ENCODE assay signal across 26 cellular contexts in genomic region chr2:197870137-197870536, GRCh38.
A peak's percentile ranks its signal among the peaks of the same experiment; 100 is the strongest.
DNase-seq lines count a peak whose midpoint lies in the region; ATAC-seq lines count a peak whose summit lies in the region.
"Had no signal": no experiment of that assay in that cellular context is flagged by ENCODE, and none has a peak within 500 bp of the region (broad histone marks: within the 10 kb centered on the region; RNA-seq: fewer than 3 reads in every experiment).

No MANE protein-coding gene starts in this region.

- POLR2A ChIA-PET in activated CD4-positive, alpha-beta memory T cell treated with anti-CD3 and anti-CD28 coated beads for 36 hours (lab: Charles Lee) = interaction anchor here (1.0 kb wide), 1 partner anchor 32 kb away, joined by 3 read pairs; no protein-coding TSS in a partner anchor

- CTCF ChIA-PET in activated naive CD4-positive, alpha-beta T cell treated with anti-CD3 and anti-CD28 coated beads, Interleukin-2, amount 10 ng/mL, durations not matched to agents 7 days and 5 days (lab: Charles Lee) = interaction anchor here (1.3 kb wide), 1 partner anchor 18 kb away, joined by 4 read pairs; no protein-coding TSS in a partner anchor
- CTCF ChIA-PET in activated CD4-positive, alpha-beta memory T cell treated with anti-CD3 and anti-CD28 coated beads for 36 hours (lab: Charles Lee) = interaction anchor here (1.4 kb wide), 1 partner anchor 57 kb away, joined by 3 read pairs; no protein-coding TSS in a partner anchor

- H3K4me3 ChIP-seq in effector memory CD4-positive, alpha-beta T cell (ENCODE audit: insufficient read depth, low read depth, low read length, poor library complexity, severe bottlenecking) = no peak overlapping the region
- no peak overlapping the region for H3K4me3 ChIP-seq in thymus (ENCODE audit: low read length)
- H3K4me3 ChIP-seq: cardiac muscle cell, heart left ventricle, pancreas, vagina had no signal

- WGBS in thymus = 95% methylated on average over 2 of the region's 2 CpGs

- H3K4me1 ChIP-seq in effector memory CD4-positive, alpha-beta T cell (ENCODE audit: control insufficient read depth, insufficient read depth, low read length, poor library complexity, severe bottlenecking) = peaks cover 47% of the 10 kb centered on the region
- H3K4me1 ChIP-seq in thymus (ENCODE audit: control insufficient read depth, insufficient read depth, low read length) = peaks cover 36% of the 10 kb centered on the region

- H3K36me3 ChIP-seq in effector memory CD4-positive, alpha-beta T cell (ENCODE audit: control insufficient read depth, insufficient read depth, low read length) = no peaks in the 10 kb centered on the region
- no peaks in the 10 kb centered on the region for H3K36me3 ChIP-seq in thymus (ENCODE audit: control insufficient read depth, insufficient read depth)
- H3K36me3 ChIP-seq: cardiac muscle cell, heart left ventricle, pancreas, vagina, WERI-Rb-1 had no signal

- H3K4me3 Mint-ChIP-seq in activated naive CD4-positive, alpha-beta T cell treated with anti-CD3 and anti-CD28 coated beads, Interleukin-2, amount 10 ng/mL, durations not matched to agents 7 days and 5 days = peak overlapping the region; percentile 22
- peak overlapping the region; percentile 68 for H3K4me3 Mint-ChIP-seq in activated CD4-positive, alpha-beta memory T cell treated with anti-CD3 and anti-CD28 coated beads for 36 hours
- H3K4me3 Mint-ChIP-seq: CD14-positive monocyte, H9, nephron had no signal

- no peaks in the 10 kb centered on the region for H3K9me3 ChIP-seq in effector memory CD4-positive, alpha-beta T cell (ENCODE audit: control insufficient read depth, low read length)
- no peaks in the 10 kb centered on the region for H3K9me3 ChIP-seq in thymus (ENCODE audit: control insufficient read depth)
- H3K9me3 ChIP-seq: heart left ventricle, pancreas, vagina had no signal

- no peak for ATAC-seq in GM21717 (IDR thresholded peaks at IDR 0.05; ENCODE audit: unreplicated experiment)
- ATAC-seq: Panc1, pancreas, sciatic nerve had no signal

- no peaks in the 10 kb centered on the region for H3K9me3 Mint-ChIP-seq in activated naive CD4-positive, alpha-beta T cell treated with anti-CD3 and anti-CD28 coated beads, Interleukin-2, amount 10 ng/mL, durations not matched to agents 7 days and 5 days
- no peaks in the 10 kb centered on the region for H3K9me3 Mint-ChIP-seq in activated CD4-positive, alpha-beta memory T cell treated with anti-CD3 and anti-CD28 coated beads for 36 hours
- H3K9me3 Mint-ChIP-seq: CD14-positive monocyte, H9, nephron had no signal

- peaks cover 51% of the 10 kb centered on the region for H3K4me1 Mint-ChIP-seq in activated naive CD4-positive, alpha-beta T cell treated with anti-CD3 and anti-CD28 coated beads, Interleukin-2, amount 10 ng/mL, durations not matched to agents 7 days and 5 days
- H3K4me1 Mint-ChIP-seq in activated CD4-positive, alpha-beta memory T cell treated with anti-CD3 and anti-CD28 coated beads for 36 hours (ENCODE audit: low read depth) = peaks cover 54% of the 10 kb centered on the region

- H3K27ac ChIP-seq in effector memory CD4-positive, alpha-beta T cell (ENCODE audit: insufficient read depth, low read length, poor library complexity, severe bottlenecking) = peak overlapping the region; percentile 55
- H3K27ac ChIP-seq in thymus (ENCODE audit: low read depth) = peak overlapping the region; percentile 1
- H3K27ac ChIP-seq: cardiac muscle cell, pancreas, vagina, WERI-Rb-1 had no signal

- peak overlapping the region; percentile 89 for H3K27ac Mint-ChIP-seq in activated naive CD4-positive, alpha-beta T cell treated with anti-CD3 and anti-CD28 coated beads, Interleukin-2, amount 10 ng/mL, durations not matched to agents 7 days and 5 days
- peak overlapping the region; percentile 88 for H3K27ac Mint-ChIP-seq in activated CD4-positive, alpha-beta memory T cell treated with anti-CD3 and anti-CD28 coated beads for 36 hours
- H3K27ac Mint-ChIP-seq: CD14-positive monocyte, H9 had no signal

- no peaks in the 10 kb centered on the region for H3K27me3 ChIP-seq in effector memory CD4-positive, alpha-beta T cell (replicated peaks; ENCODE audit: control insufficient read depth, insufficient read depth, low read length, poor library complexity, severe bottlenecking)
- H3K27me3 ChIP-seq in thymus (ENCODE audit: control insufficient read depth, insufficient read depth) = no peaks in the 10 kb centered on the region
- H3K27me3 ChIP-seq: cardiac muscle cell, heart left ventricle, pancreas, vagina had no signal

- no peak for DNase-seq in activated naive CD4-positive, alpha-beta T cell treated with anti-CD3 and anti-CD28 coated beads, Interleukin-2, amount 10 ng/mL, durations not matched to agents 7 days and 5 days
- no peak for DNase-seq in activated naive CD4-positive, alpha-beta T cell treated with Interleukin-2 at 50 U/mL for 16 hours
- DNase-seq in activated CD4-positive, alpha-beta memory T cell treated with anti-CD3 and anti-CD28 coated beads for 36 hours = no peak
- no peak for DNase-seq in effector memory CD4-positive, alpha-beta T cell
- DNase-seq in SIG-M5 treated with dmso at 0.1 percent for 504 hours (lab: John Stamatoyannopoulos, UW; ENCODE audit: unreplicated experiment) = no peak
- DNase-seq: activated CD8-positive, alpha-beta memory T cell treated with anti-CD3 and anti-CD28 coated beads for 24 hours; anterior cingulate cortex; DMS53; H9; heart left ventricle; midbrain; NCI-H1436; NCI-H510A treated with DMSO at 0.1 percent for 48 hours; NK-92 treated with Interleukin-12 subunit alpha and Interleukin-12 subunit beta, amount 100 ng/mL, for 24 hours; pancreas; SIG-M5; substantia nigra; WERI-Rb-1 had no signal

- H3K27me3 Mint-ChIP-seq in activated naive CD4-positive, alpha-beta T cell treated with anti-CD3 and anti-CD28 coated beads, Interleukin-2, amount 10 ng/mL, durations not matched to agents 7 days and 5 days = no peaks in the 10 kb centered on the region
- H3K27me3 Mint-ChIP-seq in activated CD4-positive, alpha-beta memory T cell treated with anti-CD3 and anti-CD28 coated beads for 36 hours = no peaks in the 10 kb centered on the region

- intact Hi-C loops in activated CD4-positive, alpha-beta memory T cell treated with anti-CD3 and anti-CD28 coated beads for 36 hours (cut with micrococcal nuclease) = loop anchor here (1.0 kb wide), 1 partner anchor 19 kb away; no protein-coding TSS in a partner anchor

- H3K36me3 Mint-ChIP-seq in activated naive CD4-positive, alpha-beta T cell treated with anti-CD3 and anti-CD28 coated beads, Interleukin-2, amount 10 ng/mL, durations not matched to agents 7 days and 5 days = no peaks in the 10 kb centered on the region
- no peaks in the 10 kb centered on the region for H3K36me3 Mint-ChIP-seq in activated CD4-positive, alpha-beta memory T cell treated with anti-CD3 and anti-CD28 coated beads for 36 hours
- H3K36me3 Mint-ChIP-seq: CD14-positive monocyte had no signal
